17 cellular contexts compared by ENCODE assay signal in genomic region chr19:3015126-3016057, GRCh38. TPM values are rescaled to one million over a fixed set of nuclear protein-coding genes. Genes with fewer than 3 reads are reported as not detected.
A peak's percentile ranks its signal among the peaks of the same experiment; 100 is the strongest.
DNase-seq lines count a peak whose midpoint lies in the region; ATAC-seq and TF ChIP-seq lines count a peak whose summit lies in the region.
"Had no signal": no experiment of that assay in that cellular context is flagged by ENCODE, and none has a peak within 500 bp of the region (broad histone marks: within the 10 kb centered on the region; RNA-seq: fewer than 3 reads in every experiment).

No MANE protein-coding gene starts in this region.

- H3K4ac ChIP-seq in mesenchymal stem cell (ENCODE audit: low read depth in 1 of 2, low read length in 2 of 2), result no peak overlapping the region

- intact Hi-C loops in CD8-positive, alpha-beta T cell (cut with DNase I, micrococcal nuclease), result no loop called here

- H3K4me1 ChIP-seq in CD8-positive, alpha-beta T cell (ENCODE audit: insufficient read depth, low read length), result no peaks in the 10 kb centered on the region
- H3K4me1 ChIP-seq in HEK293 (ENCODE audit: control insufficient read depth, insufficient read depth, low read length), result no peaks in the 10 kb centered on the region
- peaks cover 3% of the 10 kb centered on the region for H3K4me1 ChIP-seq in mesenchymal stem cell (ENCODE audit: control insufficient read depth, insufficient read depth, low read depth, low read length)
- H3K4me1 ChIP-seq: BE2C had no signal

- POLR2A ChIA-PET in CD8-positive, alpha-beta T cell (lab: Charles Lee), result no interaction called here
- POLR2A ChIA-PET in HEK293 (lab: Yijun Ruan, JAX), result interaction anchor here (0.9 to 1.1 kb wide), 2 partner anchors 20 to 38 kb away, joined by 3 to 6 read pairs; partner anchors contain the start of gene TLE6

- H3K4me3 ChIP-seq in CD8-positive, alpha-beta T cell (ENCODE audit: low read depth, low read length), result no peak overlapping the region
- no peak overlapping the region for H3K4me3 ChIP-seq in HEK293 (ENCODE audit: low read depth, low read length)
- no peak overlapping the region for H3K4me3 ChIP-seq in mesenchymal stem cell (ENCODE audit: insufficient read depth in 1 of 2, low read depth in 1 of 2, low read length in 2 of 2)
- H3K4me3 ChIP-seq: GM12878, GM23248 had no signal

- no peak overlapping the region for H2BK12ac ChIP-seq in mesenchymal stem cell (ENCODE audit: low read length in 2 of 2)

- no peak overlapping the region for H2BK120ac ChIP-seq in mesenchymal stem cell (ENCODE audit: low read depth, low read length)

- TF ChIP-seq CTCF in CD8-positive, alpha-beta T cell (IDR thresholded peaks at IDR 0.05), result no peak
- TF ChIP-seq CTCF in HEK293 (tag by site-specific recombination; IDR thresholded peaks at IDR 0.05), result no peak

- no peaks in the 10 kb centered on the region for H3K27me3 Mint-ChIP-seq in CD8-positive, alpha-beta T cell (ENCODE audit: low read depth)
- H3K27me3 Mint-ChIP-seq: CD4-positive, alpha-beta T cell had no signal

- H3K36me3 Mint-ChIP-seq in CD8-positive, alpha-beta T cell, result peaks cover 10% of the 10 kb centered on the region

- H3K14ac ChIP-seq in mesenchymal stem cell (ENCODE audit: low read length in 2 of 2), result no peak overlapping the region

- H3K27ac ChIP-seq in CD8-positive, alpha-beta T cell (ENCODE audit: low read depth, low read length), result no peak overlapping the region
- H3K27ac ChIP-seq in HEK293 (ENCODE audit: extremely low read depth, low read depth, low read length) (no peak overlapping the region), mesenchymal stem cell (ENCODE audit: low read length, poor library complexity, severe bottlenecking) (no peak overlapping the region)
- H3K27ac ChIP-seq: GM23248 had no signal

- no peaks in the 10 kb centered on the region for H3K79me1 ChIP-seq in mesenchymal stem cell (replicated peaks; ENCODE audit: low read length, poor library complexity, severe bottlenecking)

- H3K36me3 ChIP-seq in CD8-positive, alpha-beta T cell (ENCODE audit: insufficient read depth, low read length), result no peaks in the 10 kb centered on the region
- H3K36me3 ChIP-seq in HEK293 (ENCODE audit: control insufficient read depth in 2 of 2, insufficient read depth in 1 of 2, low read length in 2 of 2), result no peaks in the 10 kb centered on the region; a peak in 1 of 3 replicates
- H3K36me3 ChIP-seq in mesenchymal stem cell (ENCODE audit: control insufficient read depth in 1 of 2, insufficient read depth in 2 of 2, low read depth in 1 of 2, low read length in 2 of 2), result peaks cover 0 to 3% of the 10 kb centered on the region in 2 experiments
- H3K36me3 ChIP-seq: BE2C had no signal

- ATAC-seq in CD8-positive, alpha-beta T cell, result no peak
- ATAC-seq: GM12878, HCT116 had no signal

- H2AFZ ChIP-seq in mesenchymal stem cell (ENCODE audit: low read depth, low read length), result no peak overlapping the region
- H2AFZ ChIP-seq: GM23248 had no signal

- H3K4me1 Mint-ChIP-seq in CD8-positive, alpha-beta T cell (ENCODE audit: low read depth), result no peaks in the 10 kb centered on the region

- no peak overlapping the region for H2BK5ac ChIP-seq in mesenchymal stem cell (ENCODE audit: low read depth, low read length, poor library complexity, severe bottlenecking)

- no peak for DNase-seq in CD8-positive, alpha-beta T cell
- no peak for DNase-seq in mesenchymal stem cell
- no peak for DNase-seq in stimulated activated CD4-positive, alpha-beta T cell treated with anti-CD3 and anti-CD28 coated beads, Interleukin-15, amount 100 ng/mL, for 24 hours
- DNase-seq in NCI-H1092 treated with DMSO at 0.1 percent for 48 hours (lab: John Stamatoyannopoulos, UW), result no peak
- DNase-seq in SIG-M5 treated with dmso at 0.1 percent for 504 hours (lab: John Stamatoyannopoulos, UW; ENCODE audit: unreplicated experiment), result no peak
- DNase-seq: ACHN; BE2C; C1 segment of cervical spinal cord; CD4-positive, alpha-beta T cell; DND-41; EL; GM23248; KG1 had no signal

- CTCF ChIA-PET in CD8-positive, alpha-beta T cell (lab: Charles Lee), result interaction anchor here (0.7 to 2.0 kb wide), 4 partner anchors 16 to 88 kb away, joined by 3 to 7 read pairs (median 4); no protein-coding TSS in a partner anchor
- CTCF ChIA-PET in HEK293 (lab: Yijun Ruan, JAX), result interaction anchor here (0.6 to 0.7 kb wide), 3 partner anchors 53 to 321 kb away, joined by 3 to 6 read pairs (median 3); no protein-coding TSS in a partner anchor

- 95% methylated on average over 22 of the region's 22 CpGs for WGBS in mesenchymal stem cell

- no peak overlapping the region for H4K91ac ChIP-seq in mesenchymal stem cell (ENCODE audit: low read length)

- H3K23ac ChIP-seq in mesenchymal stem cell (ENCODE audit: low read length in 2 of 2), result no peak overlapping the region

- H3K4me3 Mint-ChIP-seq in CD8-positive, alpha-beta T cell, result no peak overlapping the region
- H3K4me3 Mint-ChIP-seq: CD4-positive, alpha-beta T cell had no signal

- no peak overlapping the region for H4K8ac ChIP-seq in mesenchymal stem cell (ENCODE audit: low read length)

- no peaks in the 10 kb centered on the region for H3K9me3 Mint-ChIP-seq in CD8-positive, alpha-beta T cell
- H3K9me3 Mint-ChIP-seq: CD4-positive, alpha-beta T cell had no signal

- no peak overlapping the region for H3K4me2 ChIP-seq in mesenchymal stem cell (ENCODE audit: low read length, poor library complexity, severe bottlenecking)

- H3K27me3 ChIP-seq in CD8-positive, alpha-beta T cell (ENCODE audit: insufficient read depth, low read length), result no peaks in the 10 kb centered on the region
- H3K27me3 ChIP-seq in mesenchymal stem cell (ENCODE audit: control insufficient read depth in 1 of 2, insufficient read depth in 1 of 2, low read length in 2 of 2), result peaks cover 4 to 6% of the 10 kb centered on the region in 2 experiments
- H3K27me3 ChIP-seq: BE2C had no signal

- no peak overlapping the region for H3K9ac ChIP-seq in mesenchymal stem cell (ENCODE audit: low read length)
- H3K9ac ChIP-seq: GM23248 had no signal

- H2AK5ac ChIP-seq in mesenchymal stem cell (ENCODE audit: low read length, severe bottlenecking), result no peak overlapping the region

- H3K18ac ChIP-seq in mesenchymal stem cell (ENCODE audit: low read depth in 1 of 2, low read length in 2 of 2), result no peak overlapping the region

- peak overlapping the region; percentile 20 for H2BK15ac ChIP-seq in mesenchymal stem cell (ENCODE audit: low read depth, poor library complexity, severe bottlenecking)

- no peaks in the 10 kb centered on the region for H3K9me3 ChIP-seq in CD8-positive, alpha-beta T cell (ENCODE audit: low read length)
- H3K9me3 ChIP-seq in HEK293 (ENCODE audit: control insufficient read depth, insufficient read depth, low read depth, low read length), result no peaks in the 10 kb centered on the region
- no peaks in the 10 kb centered on the region for H3K9me3 ChIP-seq in mesenchymal stem cell (ENCODE audit: control insufficient read depth, low read length)
- H3K9me3 ChIP-seq: BE2C had no signal

- H3K27ac Mint-ChIP-seq in CD8-positive, alpha-beta T cell, result peak overlapping the region; percentile 41
- H3K27ac Mint-ChIP-seq: CD4-positive, alpha-beta T cell; IgD-negative memory B cell had no signal

TF ChIP-seq in HEK293, 187 proteins besides CTCF, POLR2A, EP300 and RAD21:
- TF ChIP-seq ZNF16 (tag by site-specific recombination; IDR thresholded peaks at IDR 0.05; ENCODE audit: low read depth) (peak; percentile 93), ZNF37A (tag by site-specific recombination; IDR thresholded peaks at IDR 0.05) (no peak)

RNA-seq across cellular contexts. Expression of gene TLE2, which starts 13.7 kb away (rescaled TPM):
- 10 to 100 TPM; 12.1 to 15.4 TPM for total RNA-seq in CD8-positive, alpha-beta T cell
- polyA plus RNA-seq in mesenchymal stem cell (2013, experiment 1 of 2), result 9.5 TPM
- polyA plus RNA-seq in mesenchymal stem cell (2013, experiment 2 of 2), result 8.7 TPM

RNA-seq across cellular contexts. Expression of gene TLE6, which starts 38.0 kb away (rescaled TPM):
- not detected for total RNA-seq in CD8-positive, alpha-beta T cell
- 2.3 TPM for polyA plus RNA-seq in mesenchymal stem cell (2013, experiment 1 of 2)
- 1.6 TPM for polyA plus RNA-seq in mesenchymal stem cell (2013, experiment 2 of 2)
- total RNA-seq: CD4-positive, alpha-beta T cell had no signal

RNA-seq across cellular contexts. Expression of gene TLE5, which starts 46.9 kb away (rescaled TPM):
- total RNA-seq in CD8-positive, alpha-beta T cell, result 100 to 1,000 TPM; 637 to 677 TPM
- 329 TPM for polyA plus RNA-seq in mesenchymal stem cell (2013, experiment 1 of 2)
- polyA plus RNA-seq in mesenchymal stem cell (2013, experiment 2 of 2), result 321 TPM
